In genomic region chr4:6299875-6300274, GRCh38 we compare ENCODE assay signal across 38 cellular contexts.
"Had no signal": no experiment of that assay in that cellular context is flagged by ENCODE, and none has a peak within 500 bp of the region (broad histone marks: within the 10 kb centered on the region; RNA-seq: fewer than 3 reads in every experiment).

No MANE protein-coding gene starts in this region.

- DNase-seq: activated effector memory CD4-positive, alpha-beta T cell treated with anti-CD3 and anti-CD28 coated beads, Interleukin-2, amount 50 U/mL, for 16 hours; activated effector memory CD4-positive, alpha-beta T cell treated with Interleukin-2 at 50 U/mL for 16 hours; activated gamma-delta T cell; activated gamma-delta T cell treated with Interleukin-2 at 50 U/mL for 16 hours; activated naive CD4-positive, alpha-beta T cell; activated naive CD4-positive, alpha-beta T cell treated with anti-CD3 and anti-CD28 coated beads for 36 hours; activated naive CD4-positive, alpha-beta T cell treated with anti-CD3 and anti-CD28 coated beads, Interleukin-2, amount 10 ng/mL, durations not matched to agents 7 days and 5 days; activated naive CD4-positive, alpha-beta T cell treated with anti-CD3 and anti-CD28 coated beads, Interleukin-2, amount 50 U/mL, for 16 hours; activated naive CD4-positive, alpha-beta T cell treated with Interleukin-2 at 50 U/mL for 16 hours; activated naive CD8-positive, alpha-beta T cell treated with anti-CD3 and anti-CD28 coated beads for 36 hours; activated naive CD8-positive, alpha-beta T cell treated with anti-CD3 and anti-CD28 coated beads, Interleukin-2, amount 10 ng/mL, durations not matched to agents 7 days and 5 days; activated naive CD8-positive, alpha-beta T cell treated with anti-CD3 and anti-CD28 coated beads, Interleukin-2, amount 50 U/mL, for 24 hours; activated T-cell treated with anti-CD3 and anti-CD28 coated beads, Interleukin-2, amount 50 U/mL, for 1 hour; activated T-cell treated with anti-CD3 and anti-CD28 coated beads, Interleukin-2, amount 50 U/mL, for 24 hours; activated T-cell treated with anti-CD3 and anti-CD28 coated beads, Interleukin-2, amount 50 U/mL, for 4 hours; activated T-cell treated with anti-CD3 and anti-CD28 coated beads, Interleukin-2, amount 50 U/mL, for 48 hours; activated T-cell treated with anti-CD3 and anti-CD28 coated beads, Interleukin-2, amount 50 U/mL, for 72 hours; adrenal gland; amniotic stem cell; amygdala; anterior cingulate cortex; aorta; body of pancreas; brain microvascular endothelial cell; caudate nucleus; central memory CD4-positive, alpha-beta T cell; cerebellar nuclear complex had no signal

- H3K27me3 Mint-ChIP-seq: activated naive CD4-positive, alpha-beta T cell treated with anti-CD3 and anti-CD28 coated beads, Interleukin-2, amount 10 ng/mL, durations not matched to agents 7 days and 5 days; activated naive CD4-positive, alpha-beta T cell treated with anti-CD3 and anti-CD28 coated beads, Interleukin-2, amount 50 U/mL, for 24 hours; activated naive CD8-positive, alpha-beta T cell; activated naive CD8-positive, alpha-beta T cell treated with anti-CD3 and anti-CD28 coated beads for 36 hours; activated naive CD8-positive, alpha-beta T cell treated with anti-CD3 and anti-CD28 coated beads, Interleukin-2, amount 10 ng/mL, durations not matched to agents 7 days and 5 days; activated naive CD8-positive, alpha-beta T cell treated with anti-CD3 and anti-CD28 coated beads, Interleukin-2, amount 50 U/mL, for 24 hours; activated T-cell treated with anti-CD3 and anti-CD28 coated beads, Interleukin-2, amount 50 U/mL, for 24 hours; activated T-helper 17 cell treated with anti-CD3 and anti-CD28 coated beads, Interleukin-2, amount 50 U/mL, for 72 hours; central memory CD8-positive, alpha-beta T cell had no signal

- H3K27me3 ChIP-seq: adrenal gland, ascending aorta, body of pancreas, brain microvascular endothelial cell, breast epithelium, cardiac muscle cell had no signal

- H3K36me3 ChIP-seq: cardiac muscle cell had no signal

- H3K4me1 ChIP-seq: adrenal gland, ascending aorta, body of pancreas, breast epithelium had no signal

- ATAC-seq: activated naive CD4-positive, alpha-beta T cell treated with anti-CD3 and anti-CD28 coated beads, Interleukin-2, amount 50 U/mL, for 72 hours; activated naive CD8-positive, alpha-beta T cell treated with anti-CD3 and anti-CD28 coated beads, Interleukin-2, amount 50 U/mL, for 24 hours; activated T-cell treated with anti-CD3 and anti-CD28 coated beads, Interleukin-2, amount 50 U/mL, for 4 hours; activated T-cell treated with anti-CD3 and anti-CD28 coated beads, Interleukin-2, amount 50 U/mL, for 72 hours; activated T-helper 17 cell treated with anti-CD3 and anti-CD28 coated beads, Interleukin-2, amount 50 U/mL, for 72 hours; body of pancreas had no signal

- H3K36me3 Mint-ChIP-seq: activated naive CD4-positive, alpha-beta T cell treated with anti-CD3 and anti-CD28 coated beads, Interleukin-2, amount 10 ng/mL, durations not matched to agents 7 days and 5 days; activated naive CD8-positive, alpha-beta T cell treated with anti-CD3 and anti-CD28 coated beads, Interleukin-2, amount 10 ng/mL, durations not matched to agents 7 days and 5 days had no signal

- H3K4me3 ChIP-seq: adrenal gland, ascending aorta, body of pancreas, breast epithelium, cardiac muscle cell had no signal

- H3K27ac Mint-ChIP-seq: activated naive CD4-positive, alpha-beta T cell treated with anti-CD3 and anti-CD28 coated beads for 36 hours; activated naive CD4-positive, alpha-beta T cell treated with anti-CD3 and anti-CD28 coated beads, Interleukin-2, amount 10 ng/mL, durations not matched to agents 7 days and 5 days; activated naive CD4-positive, alpha-beta T cell treated with anti-CD3 and anti-CD28 coated beads, Interleukin-2, amount 50 U/mL, for 24 hours; activated naive CD4-positive, alpha-beta T cell treated with anti-CD3 and anti-CD28 coated beads, Interleukin-2, amount 50 U/mL, for 72 hours; activated naive CD8-positive, alpha-beta T cell; activated naive CD8-positive, alpha-beta T cell treated with anti-CD3 and anti-CD28 coated beads for 36 hours; activated naive CD8-positive, alpha-beta T cell treated with anti-CD3 and anti-CD28 coated beads, Interleukin-2, amount 10 ng/mL, durations not matched to agents 7 days and 5 days; activated naive CD8-positive, alpha-beta T cell treated with anti-CD3 and anti-CD28 coated beads, Interleukin-2, amount 50 U/mL, for 24 hours; activated T-cell treated with anti-CD3 and anti-CD28 coated beads, Interleukin-2, amount 50 U/mL, for 24 hours; activated T-cell treated with anti-CD3 and anti-CD28 coated beads, Interleukin-2, amount 50 U/mL, for 72 hours; activated T-helper 1 cell treated with anti-CD3 and anti-CD28 coated beads, Interleukin-12 subunit alpha, Interleukin-12 subunit beta, Interleukin-2, Interleukin-4 antibody, amounts not matched to agents 30 ng/mL and 10 ng/mL and 1 ng/mL, durations not matched to agents 14 hours and 24 hours and 36 hours; activated T-helper 17 cell treated with anti-CD3 and anti-CD28 coated beads, Interleukin-2, amount 50 U/mL, for 72 hours; activated T-helper 2 cell treated with anti-CD3 and anti-CD28 coated beads, Interferon-gamma antibody, Interleukin-2, Interleukin-4, amounts not matched to agents 10 μg/mL and 5 μg/mL and 100 μg/mL, durations not matched to agents 14 hours and 24 hours and 36 hours; brain had no signal

- H3K4me1 Mint-ChIP-seq: activated naive CD4-positive, alpha-beta T cell treated with anti-CD3 and anti-CD28 coated beads, Interleukin-2, amount 10 ng/mL, durations not matched to agents 7 days and 5 days; activated naive CD4-positive, alpha-beta T cell treated with anti-CD3 and anti-CD28 coated beads, Interleukin-2, amount 50 U/mL, for 24 hours; activated naive CD8-positive, alpha-beta T cell treated with anti-CD3 and anti-CD28 coated beads for 36 hours; activated naive CD8-positive, alpha-beta T cell treated with anti-CD3 and anti-CD28 coated beads, Interleukin-2, amount 10 ng/mL, durations not matched to agents 7 days and 5 days; activated naive CD8-positive, alpha-beta T cell treated with anti-CD3 and anti-CD28 coated beads, Interleukin-2, amount 50 U/mL, for 24 hours; activated T-helper 17 cell treated with anti-CD3 and anti-CD28 coated beads, Interleukin-2, amount 50 U/mL, for 72 hours; brain; central memory CD8-positive, alpha-beta T cell had no signal

- H3K4me3 Mint-ChIP-seq: activated naive CD4-positive, alpha-beta T cell treated with anti-CD3 and anti-CD28 coated beads for 36 hours; activated naive CD4-positive, alpha-beta T cell treated with anti-CD3 and anti-CD28 coated beads, Interleukin-2, amount 10 ng/mL, durations not matched to agents 7 days and 5 days; activated naive CD4-positive, alpha-beta T cell treated with anti-CD3 and anti-CD28 coated beads, Interleukin-2, amount 50 U/mL, for 24 hours; activated naive CD8-positive, alpha-beta T cell; activated naive CD8-positive, alpha-beta T cell treated with anti-CD3 and anti-CD28 coated beads for 36 hours; activated naive CD8-positive, alpha-beta T cell treated with anti-CD3 and anti-CD28 coated beads, Interleukin-2, amount 10 ng/mL, durations not matched to agents 7 days and 5 days; activated naive CD8-positive, alpha-beta T cell treated with anti-CD3 and anti-CD28 coated beads, Interleukin-2, amount 50 U/mL, for 24 hours; activated T-cell treated with anti-CD3 and anti-CD28 coated beads, Interleukin-2, amount 50 U/mL, for 24 hours; activated T-cell treated with anti-CD3 and anti-CD28 coated beads, Interleukin-2, amount 50 U/mL, for 4 hours; activated T-cell treated with anti-CD3 and anti-CD28 coated beads, Interleukin-2, amount 50 U/mL, for 72 hours; activated T-helper 1 cell treated with anti-CD3 and anti-CD28 coated beads, Interleukin-12 subunit alpha, Interleukin-12 subunit beta, Interleukin-2, Interleukin-4 antibody, amounts not matched to agents 30 ng/mL and 10 ng/mL and 1 ng/mL, durations not matched to agents 14 hours and 24 hours and 36 hours; activated T-helper 17 cell treated with anti-CD3 and anti-CD28 coated beads, Interleukin-2, amount 50 U/mL, for 72 hours; brain; central memory CD8-positive, alpha-beta T cell had no signal

- H3K27ac ChIP-seq: adrenal gland, ascending aorta, body of pancreas, brain microvascular endothelial cell, breast epithelium, cardiac muscle cell had no signal

- H3K9me3 ChIP-seq: adrenal gland, ascending aorta, body of pancreas, breast epithelium had no signal

- H3K9me3 Mint-ChIP-seq: activated naive CD4-positive, alpha-beta T cell treated with anti-CD3 and anti-CD28 coated beads for 36 hours; activated naive CD4-positive, alpha-beta T cell treated with anti-CD3 and anti-CD28 coated beads, Interleukin-2, amount 10 ng/mL, durations not matched to agents 7 days and 5 days; activated naive CD4-positive, alpha-beta T cell treated with anti-CD3 and anti-CD28 coated beads, Interleukin-2, amount 50 U/mL, for 24 hours; activated naive CD4-positive, alpha-beta T cell treated with anti-CD3 and anti-CD28 coated beads, Interleukin-2, amount 50 U/mL, for 72 hours; activated naive CD8-positive, alpha-beta T cell treated with anti-CD3 and anti-CD28 coated beads for 36 hours; activated naive CD8-positive, alpha-beta T cell treated with anti-CD3 and anti-CD28 coated beads, Interleukin-2, amount 10 ng/mL, durations not matched to agents 7 days and 5 days; activated naive CD8-positive, alpha-beta T cell treated with anti-CD3 and anti-CD28 coated beads, Interleukin-2, amount 50 U/mL, for 24 hours; activated T-cell treated with anti-CD3 and anti-CD28 coated beads, Interleukin-2, amount 50 U/mL, for 24 hours; activated T-cell treated with anti-CD3 and anti-CD28 coated beads, Interleukin-2, amount 50 U/mL, for 4 hours; activated T-cell treated with anti-CD3 and anti-CD28 coated beads, Interleukin-2, amount 50 U/mL, for 72 hours; activated T-helper 1 cell treated with anti-CD3 and anti-CD28 coated beads, Interleukin-12 subunit alpha, Interleukin-12 subunit beta, Interleukin-2, Interleukin-4 antibody, amounts not matched to agents 30 ng/mL and 10 ng/mL and 1 ng/mL, durations not matched to agents 14 hours and 24 hours and 36 hours; activated T-helper 17 cell treated with anti-CD3 and anti-CD28 coated beads, Interleukin-2, amount 50 U/mL, for 72 hours; activated T-helper 2 cell treated with anti-CD3 and anti-CD28 coated beads, Interferon-gamma antibody, Interleukin-2, Interleukin-4, amounts not matched to agents 10 μg/mL and 5 μg/mL and 100 μg/mL, durations not matched to agents 14 hours and 24 hours and 36 hours; brain; central memory CD8-positive, alpha-beta T cell had no signal
